Comparison of ENCODE assay signal across 8 cellular contexts in the genomic region with DNA sequence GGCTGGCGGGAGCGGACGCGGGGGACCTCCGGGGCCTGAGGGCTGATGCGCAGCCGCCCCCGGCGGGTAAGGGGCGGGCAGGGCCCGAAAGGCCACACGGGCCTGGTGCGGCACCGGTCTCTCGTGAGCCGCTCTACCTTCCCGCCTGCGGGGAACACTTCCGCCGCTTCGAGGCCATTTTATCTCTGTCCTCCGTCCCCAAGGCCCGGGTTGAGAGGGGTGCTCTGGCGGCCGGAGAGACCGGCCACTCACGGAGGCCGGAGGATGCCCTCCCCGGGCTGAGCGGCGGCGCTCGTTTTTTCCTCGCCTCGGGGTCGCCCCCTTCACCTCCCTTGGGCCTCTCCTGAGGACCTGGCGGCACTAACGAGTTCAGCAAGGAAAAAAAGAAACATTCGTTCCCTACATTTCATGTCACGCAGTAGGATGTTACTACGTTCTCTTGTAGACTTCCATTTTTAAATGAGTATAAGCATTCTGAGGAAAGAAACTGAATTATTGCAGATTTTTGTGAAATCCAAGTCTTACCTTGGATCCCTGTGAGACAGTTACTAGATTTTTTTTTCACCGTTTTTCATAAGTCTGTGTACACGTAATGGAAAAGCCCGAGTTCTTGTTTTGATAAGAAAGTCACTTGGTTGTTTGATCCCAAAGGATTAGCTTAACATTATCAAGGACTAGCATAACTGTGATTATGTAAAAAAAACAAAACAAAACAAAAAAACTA. TPM values are rescaled to one million over a fixed set of nuclear protein-coding genes. Genes with fewer than 3 reads are reported as not detected.
A peak's percentile ranks its signal among the peaks of the same experiment; 100 is the strongest.
DNase-seq lines count a peak whose midpoint lies in the region; ATAC-seq and TF ChIP-seq lines count a peak whose summit lies in the region.

No MANE protein-coding gene starts in this region.

- H3K9me3 Mint-ChIP-seq in CD4-positive, alpha-beta memory T cell, result peaks cover 0 to 10% (median 2%) of the 10 kb centered on the region in 8 donors
- no peaks in the 10 kb centered on the region for H3K9me3 Mint-ChIP-seq in chondrocyte (ENCODE audit: low read depth)

- intact Hi-C loops in CD4-positive, alpha-beta memory T cell (cut with micrococcal nuclease), result loop anchor here (1.0 kb wide), 4 partner anchors 34 to 240 kb away; a partner anchor contains a TSS
- intact Hi-C loops in lower leg skin (cut with DNase I; ENCODE audit: low total_unique reads), result no loop called here

- no peak overlapping the region for H2AFZ ChIP-seq in OCI-LY3 (ENCODE audit: low read depth, low read length)

- no peak for TF ChIP-seq EP300 in suprapubic skin (IDR thresholded peaks at IDR 0.05)

- peak overlapping the region; percentile 97 for H3K27ac ChIP-seq in CD4-positive, alpha-beta memory T cell (ENCODE audit: low read depth, low read length)
- peak overlapping the region; percentile 97 for H3K27ac ChIP-seq in OCI-LY3 (ENCODE audit: low read length)
- H3K27ac ChIP-seq in suprapubic skin, result peak overlapping the region; percentile 100

- H3K9me3 ChIP-seq in CD4-positive, alpha-beta memory T cell (ENCODE audit: control insufficient read depth in 1 of 2, low read length in 2 of 2), result no peaks in the 10 kb centered on the region
- no peaks in the 10 kb centered on the region for H3K9me3 ChIP-seq in OCI-LY3 (ENCODE audit: insufficient read depth, low read length)
- no peaks in the 10 kb centered on the region for H3K9me3 ChIP-seq in suprapubic skin

- DNase-seq in CD4-positive, alpha-beta memory T cell, result peak in 1 of 5 donors; percentile 67
- DNase-seq in chondrocyte (ENCODE audit: low spot score), result no peak
- no peak for DNase-seq in lower leg skin (ENCODE audit: low spot score in 2 of 2)
- peak in 1 of 2 donors; percentile 79 for DNase-seq in suprapubic skin (ENCODE audit: low spot score in 2 of 2)
- no peak for DNase-seq in globus pallidus (ENCODE audit: low spot score)

- H3K4me3 Mint-ChIP-seq in CD4-positive, alpha-beta memory T cell, result peak overlapping the region; percentile 91 to 95 (median 92)
- H3K4me3 Mint-ChIP-seq in chondrocyte (ENCODE audit: unreplicated experiment), result peak overlapping the region; percentile 84

- H3K4me1 ChIP-seq in CD4-positive, alpha-beta memory T cell (ENCODE audit: insufficient read depth, low read length), result peaks cover 73% of the 10 kb centered on the region
- H3K4me1 ChIP-seq in OCI-LY3 (ENCODE audit: low read length) (peaks cover 16% of the 10 kb centered on the region), suprapubic skin (peaks cover 58% of the 10 kb centered on the region)

- H3K79me2 ChIP-seq in OCI-LY3 (ENCODE audit: low read length), result peaks cover 94% of the 10 kb centered on the region

- peak overlapping the region; percentile 31 to 48 for H3K4me3 ChIP-seq in CD4-positive, alpha-beta memory T cell (ENCODE audit: low read length in 2 of 2)
- peak overlapping the region; percentile 100 for H3K4me3 ChIP-seq in OCI-LY3 (ENCODE audit: low read length)
- peak overlapping the region; percentile 85 for H3K4me3 ChIP-seq in lower leg skin (ENCODE audit: low read depth, poor library complexity, severe bottlenecking)
- H3K4me3 ChIP-seq in suprapubic skin, result peak overlapping the region; percentile 93

- H3K36me3 Mint-ChIP-seq in CD4-positive, alpha-beta memory T cell, result peaks cover 8 to 35% of the 10 kb centered on the region in 2 donors
- no peaks in the 10 kb centered on the region for H3K36me3 Mint-ChIP-seq in chondrocyte (ENCODE audit: low read depth)

- peak overlapping the region; percentile 98 for H3K9ac ChIP-seq in OCI-LY3 (ENCODE audit: low read length)

- ATAC-seq in GM18870 (IDR thresholded peaks at IDR 0.05; ENCODE audit: unreplicated experiment), result peak; percentile 27
- peak; percentile 33 for ATAC-seq in HG03066 (IDR thresholded peaks at IDR 0.05; ENCODE audit: low read depth, unreplicated experiment)

- H4K20me1 ChIP-seq in OCI-LY3 (ENCODE audit: insufficient read depth, low read length), result peaks cover 47% of the 10 kb centered on the region

- H3K36me3 ChIP-seq in CD4-positive, alpha-beta memory T cell (ENCODE audit: insufficient read depth, low read length), result peaks cover 6% of the 10 kb centered on the region
- peaks cover 11% of the 10 kb centered on the region for H3K36me3 ChIP-seq in OCI-LY3 (replicated peaks; ENCODE audit: low read depth, low read length)
- no peaks in the 10 kb centered on the region for H3K36me3 ChIP-seq in suprapubic skin

- H3K4me2 ChIP-seq in OCI-LY3 (ENCODE audit: low read length), result peak overlapping the region; percentile 92

- TF ChIP-seq CTCF in OCI-LY3 (IDR thresholded peaks at IDR 0.05; ENCODE audit: low read depth, low read length) (no peak), chondrocyte (IDR thresholded peaks at IDR 0.05) (peak; percentile 27), lower leg skin (IDR thresholded peaks at IDR 0.05) (no peak), suprapubic skin (IDR thresholded peaks at IDR 0.05) (no peak)

- no peak for TF ChIP-seq POLR2A in lower leg skin (IDR thresholded peaks at IDR 0.05)
- peak in 1 of 2 donors; percentile 8 for TF ChIP-seq POLR2A in suprapubic skin (IDR thresholded peaks at IDR 0.05)

- WGBS in lower leg skin, 2 donors, result 0% methylated on average over 19 to 44 of the region's 44 CpGs
- WGBS in suprapubic skin, result under 1% methylated on average over 22 of the region's 44 CpGs

- H3K27me3 Mint-ChIP-seq in CD4-positive, alpha-beta memory T cell, result no peaks in the 10 kb centered on the region
- H3K27me3 Mint-ChIP-seq in chondrocyte (ENCODE audit: low read depth), result no peaks in the 10 kb centered on the region

- POLR2A ChIA-PET in CD4-positive, alpha-beta memory T cell (lab: Charles Lee; ENCODE audit: partially characterized antibody), result interaction anchor here (1.0 to 8.3 kb wide), 13 partner anchors 7 to 792 kb away, joined by 3 to 240 read pairs (median 4); a partner anchor contains a TSS

- peaks cover 33 to 75% (median 56%) of the 10 kb centered on the region in 4 donors for H3K4me1 Mint-ChIP-seq in CD4-positive, alpha-beta memory T cell
- peaks cover 39% of the 10 kb centered on the region for H3K4me1 Mint-ChIP-seq in chondrocyte (ENCODE audit: low read depth)

- no peaks in the 10 kb centered on the region for H3K27me3 ChIP-seq in CD4-positive, alpha-beta memory T cell (ENCODE audit: insufficient read depth, low read length)
- H3K27me3 ChIP-seq in OCI-LY3 (ENCODE audit: low read depth, low read length) (no peaks in the 10 kb centered on the region), suprapubic skin (no peaks in the 10 kb centered on the region)

- peak overlapping the region; percentile 74 to 99 (median 95) for H3K27ac Mint-ChIP-seq in CD4-positive, alpha-beta memory T cell
- H3K27ac Mint-ChIP-seq in chondrocyte (ENCODE audit: unreplicated experiment), result peak overlapping the region; percentile 94

- CTCF ChIA-PET in CD4-positive, alpha-beta memory T cell (lab: Charles Lee; ENCODE audit: partially characterized antibody), result interaction anchor here (1.1 to 3.2 kb wide), 2 partner anchors 29 to 37 kb away, joined by 3 to 30 read pairs; no protein-coding TSS in a partner anchor

RNA-seq across cellular contexts. Expression of a gene that starts 0.6 kb away (rescaled TPM):
- 100 to 1,000 TPM; 151 to 159 TPM for total RNA-seq in CD4-positive, alpha-beta memory T cell
- 100 to 1,000 TPM; 140 to 149 TPM for polyA plus RNA-seq in CD4-positive, alpha-beta memory T cell
- total RNA-seq in chondrocyte (65.0 to 72.3 TPM (median 65.9 TPM) in 3 replicates), lower leg skin (10 to 100 TPM; 57.8 to 76.7 (median 67.9) TPM), suprapubic skin (100 to 1,000 TPM in 1 of 4 donors, 10 to 100 TPM in 3; 68.7 to 103 (median 85.3) TPM)

RNA-seq across cellular contexts. Expression of a gene that starts 34.0 kb away (rescaled TPM):
- total RNA-seq in CD4-positive, alpha-beta memory T cell, result 10 to 100 TPM; 30.5 to 30.9 TPM
- polyA plus RNA-seq in CD4-positive, alpha-beta memory T cell, result 10 to 100 TPM; 43.5 to 53.2 TPM
- total RNA-seq in chondrocyte (36.0 to 43.5 TPM (median 38.4 TPM) in 3 replicates), lower leg skin (10 to 100 TPM in 3 of 4 donors, 1 to 10 TPM in 1; 5.4 to 31.5 (median 13.8) TPM), suprapubic skin (10 to 100 TPM in 3 of 4 donors, 1 to 10 TPM in 1; 7.2 to 23.1 (median 15.6) TPM)

RNA-seq across cellular contexts. Expression of a gene that starts 34.8 kb away (rescaled TPM):
- total RNA-seq in CD4-positive, alpha-beta memory T cell, result 100 to 1,000 TPM; 128 to 131 TPM
- polyA plus RNA-seq in CD4-positive, alpha-beta memory T cell, result 100 to 1,000 TPM; 121 to 161 TPM
- 57.1 to 87.3 TPM (median 61.5 TPM) in 3 replicates for total RNA-seq in chondrocyte
- total RNA-seq in lower leg skin, result 100 to 1,000 TPM; 117 to 280 (median 190) TPM
- 100 to 1,000 TPM; 159 to 173 (median 167) TPM for total RNA-seq in suprapubic skin

Comparison
In these comparisons a context has a peak if more than half of its experiments do, and no peak if none do; other contexts are left out.
1. H3K4me3 ChIP-seq: peak in every context shown above with its lines; median percentile 100 in OCI-LY3; 93 in suprapubic skin; 85 in lower leg skin; 40 in CD4-positive, alpha-beta memory T cell.